ENCODE assay signal across 25 cellular contexts in the genomic region with DNA sequence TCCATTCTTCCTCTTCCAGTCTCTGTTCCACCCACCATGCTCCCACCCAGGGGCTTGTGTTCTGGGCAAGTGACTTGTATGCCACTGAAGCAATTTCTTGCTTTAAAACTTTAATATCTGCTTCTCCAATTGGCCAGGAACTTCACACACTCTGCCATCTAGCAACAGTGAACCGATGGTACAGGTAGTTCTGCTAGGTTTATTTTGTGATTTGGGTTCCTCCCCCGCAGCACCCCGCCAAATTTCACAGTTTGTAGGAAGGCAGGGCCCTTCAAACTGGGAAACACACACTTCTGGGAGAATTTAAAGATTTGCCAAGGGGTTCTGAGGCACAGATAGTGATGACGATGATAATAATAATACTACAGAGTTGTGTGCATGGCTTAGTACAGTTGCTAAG. TPM values are rescaled to one million over a fixed set of nuclear protein-coding genes. Genes with fewer than 3 reads are reported as not detected.
DNase-seq lines count a peak whose midpoint lies in the region; ATAC-seq and TF ChIP-seq lines count a peak whose summit lies in the region.
"Had no signal": no experiment of that assay in that cellular context is flagged by ENCODE, and none has a peak within 500 bp of the region (broad histone marks: within the 10 kb centered on the region; RNA-seq: fewer than 3 reads in every experiment).

No MANE protein-coding gene starts in this region.

- H3K9me2 ChIP-seq in OCI-LY1 (ENCODE audit: low read depth, low read length), result no peaks in the 10 kb centered on the region

- H3K27me3 ChIP-seq in BLaER1 treated with 17β-estradiol and CSF1 and Interleukin-3, amounts not matched to agents 10 nM and 100 nM, result no peaks in the 10 kb centered on the region
- H3K27me3 ChIP-seq in CD4-positive, alpha-beta T cell (ENCODE audit: control insufficient read depth, insufficient read depth, low read length), result no peaks in the 10 kb centered on the region
- H3K27me3 ChIP-seq in OCI-LY1 (ENCODE audit: insufficient read depth, low read length), result no peaks in the 10 kb centered on the region
- H3K27me3 ChIP-seq: BLaER1, suprapubic skin had no signal

- peaks cover 78% of the 10 kb centered on the region for H3K4me1 Mint-ChIP-seq in CD4-positive, alpha-beta T cell (ENCODE audit: low read depth)
- H3K4me1 Mint-ChIP-seq in immature natural killer cell, result peaks cover 71 to 77% of the 10 kb centered on the region in 2 donors

- no peaks in the 10 kb centered on the region for H3K9me3 Mint-ChIP-seq in CD4-positive, alpha-beta T cell
- no peaks in the 10 kb centered on the region for H3K9me3 Mint-ChIP-seq in immature natural killer cell
- H3K9me3 Mint-ChIP-seq: activated T-cell treated with anti-CD3 and anti-CD28 coated beads, Interleukin-2, amount 50 U/mL, for 24 hours; stimulated activated memory B cell treated with anti-CD40 and anti-IgM and Interleukin-4, amounts not matched to agents 10 μg/mL and 1 μg/mL and 100 μg/mL, for 72 hours had no signal

- H3K36me3 Mint-ChIP-seq in CD4-positive, alpha-beta T cell (ENCODE audit: low read depth), result peaks cover 13% of the 10 kb centered on the region
- no peaks in the 10 kb centered on the region for H3K36me3 Mint-ChIP-seq in immature natural killer cell
- H3K36me3 Mint-ChIP-seq: stimulated activated memory B cell treated with anti-CD40 and anti-IgM and Interleukin-4, amounts not matched to agents 10 μg/mL and 1 μg/mL and 100 μg/mL, for 72 hours had no signal

- intact Hi-C loops in CD4-positive, alpha-beta T cell (cut with DNase I, micrococcal nuclease), result loop anchor here (5.0 kb wide), 3 partner anchors 47 to 112 kb away; partner anchors contain the start of gene AMZ2 (in 1 of the 2)

- ATAC-seq in CD4-positive, alpha-beta T cell (ENCODE audit: poor library complexity), result no peak
- ATAC-seq in GM18909 (IDR thresholded peaks at IDR 0.05; ENCODE audit: poor library complexity, unreplicated experiment) (no peak), GM19035 (IDR thresholded peaks at IDR 0.05; ENCODE audit: unreplicated experiment) (no peak), HG02759 (IDR thresholded peaks at IDR 0.05; ENCODE audit: unreplicated experiment) (no peak)
- ATAC-seq: GM12878; stimulated activated memory B cell treated with anti-CD40 and anti-IgM and Interleukin-4, amounts not matched to agents 10 μg/mL and 1 μg/mL and 100 μg/mL, for 72 hours had no signal

- POLR2A ChIA-PET in CD4-positive, alpha-beta T cell (lab: Charles Lee), result interaction anchor here (1.0 to 6.3 kb wide), 3 partner anchors 52 to 102 kb away, joined by 3 to 94 read pairs (median 4); no protein-coding TSS in a partner anchor

- no peak overlapping the region for H3K9ac ChIP-seq in BLaER1 treated with 17β-estradiol and CSF1 and Interleukin-3, amounts not matched to agents 10 nM and 100 nM
- no peak overlapping the region for H3K9ac ChIP-seq in OCI-LY1 (ENCODE audit: low read length)
- H3K9ac ChIP-seq: BLaER1 had no signal

- no peak for DNase-seq in CD4-positive, alpha-beta T cell
- DNase-seq in immature natural killer cell (no peak), iPS-NIHi11 (ENCODE audit: low spot score) (no peak)
- DNase-seq: activated CD4-positive, CD25-positive, alpha-beta regulatory T cell treated with anti-CD3 and anti-CD28 coated beads, Interleukin-2, amount 50 U/mL, for 72 hours; amygdala; effector memory CD4-positive, alpha-beta T cell; EL; erythroblast; GOT3; kidney glomerular epithelial cell; NCI-H1092 treated with DMSO at 0.1 percent for 48 hours; NCI-H187 treated with DMSO at 0.1 percent for 48 hours; sigmoid colon; SJCRH30; T-helper 1 cell had no signal

- CTCF ChIA-PET in CD4-positive, alpha-beta T cell (lab: Charles Lee), result no interaction called here

- H3K27me3 Mint-ChIP-seq in CD4-positive, alpha-beta T cell, result no peaks in the 10 kb centered on the region
- peaks cover 4 to 21% (median 17%) of the 10 kb centered on the region in 3 donors for H3K27me3 Mint-ChIP-seq in immature natural killer cell (ENCODE audit: low read depth in 3 of 3)
- H3K27me3 Mint-ChIP-seq: activated T-cell treated with anti-CD3 and anti-CD28 coated beads, Interleukin-2, amount 50 U/mL, for 24 hours; stimulated activated memory B cell treated with anti-CD40 and anti-IgM and Interleukin-4, amounts not matched to agents 10 μg/mL and 1 μg/mL and 100 μg/mL, for 72 hours had no signal

- peaks cover 34 to 70% (median 57%) of the 10 kb centered on the region in 10 experiments for H3K4me1 ChIP-seq in BLaER1 treated with 17β-estradiol and CSF1 and Interleukin-3, amounts not matched to agents 10 nM and 100 nM
- H3K4me1 ChIP-seq in OCI-LY1 (ENCODE audit: insufficient read depth, low read length, severe bottlenecking), result peaks cover 42% of the 10 kb centered on the region
- H3K4me1 ChIP-seq: SJCRH30 had no signal

- peaks cover 0 to 8% (median 0%) of the 10 kb centered on the region in 11 experiments; a peak in 3 of 22 replicates for H3K9me3 ChIP-seq in BLaER1 treated with 17β-estradiol and CSF1 and Interleukin-3, amounts not matched to agents 10 nM and 100 nM (replicated peaks in 1 of 11)
- H3K9me3 ChIP-seq in CD4-positive, alpha-beta T cell (ENCODE audit: control insufficient read depth, low read length), result no peaks in the 10 kb centered on the region
- H3K9me3 ChIP-seq in OCI-LY1 (ENCODE audit: low read length), result no peaks in the 10 kb centered on the region
- H3K9me3 ChIP-seq: BLaER1, sigmoid colon, SJCRH30, suprapubic skin had no signal

- H3K79me2 ChIP-seq in OCI-LY1 (ENCODE audit: insufficient read depth, low read length), result peaks cover 21% of the 10 kb centered on the region

- H3K36me3 ChIP-seq in BLaER1 treated with 17β-estradiol and CSF1 and Interleukin-3, amounts not matched to agents 10 nM and 100 nM, result no peaks in the 10 kb centered on the region
- peaks cover 10% of the 10 kb centered on the region; the same call in 1 of the 2 replicates for H3K36me3 ChIP-seq in OCI-LY1 (ENCODE audit: insufficient read depth, low read length)
- H3K36me3 ChIP-seq: BLaER1, sigmoid colon, SJCRH30, suprapubic skin had no signal

- H3F3A ChIP-seq in OCI-LY1 (ENCODE audit: insufficient read depth, low read length), result 0 out of 2 replicates have a peak, but pooled peaks cover under 1% of the 10 kb centered on the region

- H3K27ac ChIP-seq in BLaER1 treated with 17β-estradiol and CSF1 and Interleukin-3, amounts not matched to agents 10 nM and 100 nM, result peak overlapping the region in 6 of 11 experiments; percentile 31 to 43 (median 34); a peak in 8 of 22 replicates
- H3K27ac ChIP-seq in CD4-positive, alpha-beta T cell (ENCODE audit: low read depth, low read length), result no peak overlapping the region
- H3K27ac ChIP-seq in OCI-LY1 (ENCODE audit: low read depth, low read length, poor library complexity, severe bottlenecking), result peak overlapping the region; percentile 52
- H3K27ac ChIP-seq: BLaER1, sigmoid colon, SJCRH30, suprapubic skin had no signal

- no peak for TF ChIP-seq CTCF in CD4-positive, alpha-beta T cell (IDR thresholded peaks at IDR 0.05)
- no peak for TF ChIP-seq CTCF in OCI-LY1 (IDR thresholded peaks at IDR 0.05; ENCODE audit: low read length)

- H2AFZ ChIP-seq in OCI-LY1 (ENCODE audit: low read length), result no peak overlapping the region

- H3K4me3 Mint-ChIP-seq in CD4-positive, alpha-beta T cell, result peak overlapping the region; percentile 70
- H3K4me3 Mint-ChIP-seq in immature natural killer cell, result peak overlapping the region; percentile 46 to 72 (median 50)
- H3K4me3 Mint-ChIP-seq: activated T-cell treated with anti-CD3 and anti-CD28 coated beads, Interleukin-2, amount 50 U/mL, for 24 hours; stimulated activated memory B cell treated with anti-CD40 and anti-IgM and Interleukin-4, amounts not matched to agents 10 μg/mL and 1 μg/mL and 100 μg/mL, for 72 hours had no signal

- H3K4me2 ChIP-seq in BLaER1 treated with 17β-estradiol and CSF1 and Interleukin-3, amounts not matched to agents 10 nM and 100 nM, result peak overlapping the region in 7 of 11 experiments; percentile 2 to 96 (median 37); a peak in 6 of 22 replicates
- H3K4me2 ChIP-seq in OCI-LY1 (ENCODE audit: low read length), result peak overlapping the region; percentile 12; the same call in 1 of the 2 replicates
- H3K4me2 ChIP-seq: BLaER1 had no signal

- H3K4me3 ChIP-seq in BLaER1 treated with 17β-estradiol and CSF1 and Interleukin-3, amounts not matched to agents 10 nM and 100 nM, result no peak overlapping the region
- no peak overlapping the region for H3K4me3 ChIP-seq in OCI-LY1 (ENCODE audit: low read depth, low read length, poor library complexity, severe bottlenecking)
- H3K4me3 ChIP-seq: BLaER1, GM12878, sigmoid colon, SJCRH30, suprapubic skin had no signal

- H3K27ac Mint-ChIP-seq in CD4-positive, alpha-beta T cell, result peak overlapping the region; percentile 78
- H3K27ac Mint-ChIP-seq in immature natural killer cell, result peak overlapping the region in 5 of 6 donors; percentile 35 to 90 (median 89)
- H3K27ac Mint-ChIP-seq: stimulated activated memory B cell treated with anti-CD40 and anti-IgM and Interleukin-4, amounts not matched to agents 10 μg/mL and 1 μg/mL and 100 μg/mL, for 72 hours had no signal

- H4K20me1 ChIP-seq in BLaER1 treated with 17β-estradiol and CSF1 and Interleukin-3, amounts not matched to agents 10 nM and 100 nM, result no peaks in the 10 kb centered on the region
- H4K20me1 ChIP-seq in OCI-LY1 (ENCODE audit: insufficient read depth, low read length), result no peaks in the 10 kb centered on the region
- H4K20me1 ChIP-seq: BLaER1 had no signal

RNA-seq across cellular contexts. Expression of gene ARSG, which starts 3.3 kb away (rescaled TPM):
- 10 to 100 TPM; 13.8 to 16.0 TPM for total RNA-seq in CD4-positive, alpha-beta T cell
- polyA plus RNA-seq in immature natural killer cell, result 10 to 100 TPM; 15.0 to 18.7 (median 15.3) TPM

RNA-seq across cellular contexts. Expression of gene SLC16A6, which starts 3.7 kb away (rescaled TPM):
- total RNA-seq in CD4-positive, alpha-beta T cell, result 1 to 10 TPM; 7.7 to 9.5 TPM
- 1 to 10 TPM in 2 of 3 donors, under 1 TPM in 1; 0.88 to 4.8 (median 3.5) TPM for polyA plus RNA-seq in immature natural killer cell

RNA-seq across cellular contexts. Expression of gene AMZ2, which starts 46.8 kb away (rescaled TPM):
- 10 to 100 TPM; 63.0 to 64.9 TPM for total RNA-seq in CD4-positive, alpha-beta T cell
- 100 to 1,000 TPM; 146 to 193 (median 169) TPM for polyA plus RNA-seq in immature natural killer cell
